ENCODE assay signal across 8 cellular contexts in genomic region chr15:52529289-52529929, GRCh38. TPM values are rescaled to one million over a fixed set of nuclear protein-coding genes. Genes with fewer than 3 reads are reported as not detected.
DNase-seq lines count a peak whose midpoint lies in the region; ATAC-seq and TF ChIP-seq lines count a peak whose summit lies in the region.

No MANE protein-coding gene starts in this region.

- H3K9ac ChIP-seq in HCT116 (ENCODE audit: low read length) (peak overlapping the region; percentile 59), stomach smooth muscle (ENCODE audit: low read length in 2 of 2) (peak overlapping the region; percentile 67 to 87)

- peak overlapping the region; percentile 78 to 97 (median 93) for H3K27ac Mint-ChIP-seq in CD8-positive, alpha-beta memory T cell
- H3K27ac Mint-ChIP-seq in memory B cell, result peak overlapping the region; percentile 87

- H2AFZ ChIP-seq in HCT116 (ENCODE audit: low read depth, low read length, poor library complexity, severe bottlenecking), result peak overlapping the region; percentile 97

- ATAC-seq in HCT116, result peak; percentile 47; the same call in 1 of the 2 replicates
- peak; percentile 66 for ATAC-seq in SK-N-SH treated with all-trans-retinoic acid at 6 μM for 48 hours
- peak; percentile 3 for ATAC-seq in memory B cell (ENCODE audit: low read depth)
- no peak for ATAC-seq in GM18502 (IDR thresholded peaks at IDR 0.05; ENCODE audit: poor library complexity, unreplicated experiment)

- POLR2A ChIA-PET in CD8-positive, alpha-beta memory T cell (lab: Charles Lee), result interaction anchor here (1.0 to 1.3 kb wide), 3 partner anchors 16 to 33 kb away, joined by 3 to 5 read pairs (median 4); no protein-coding TSS in a partner anchor
- POLR2A ChIA-PET in HCT116 (lab: Charles Lee), result no interaction called here
- POLR2A ChIA-PET in HEK293T (lab: Yijun Ruan, JAX), result interaction anchor here (0.6 kb wide), 1 partner anchor 31 kb away, joined by 3 read pairs; no protein-coding TSS in a partner anchor

- no peaks in the 10 kb centered on the region for H3K36me3 ChIP-seq in CD8-positive, alpha-beta memory T cell (ENCODE audit: insufficient read depth, low read length)
- H3K36me3 ChIP-seq in HCT116 (ENCODE audit: control insufficient read depth in 1 of 2, insufficient read depth in 2 of 2, low read length in 2 of 2) (no peaks in the 10 kb centered on the region), stomach smooth muscle (ENCODE audit: control insufficient read depth in 2 of 2, insufficient read depth in 2 of 2, low read length in 2 of 2) (no peaks in the 10 kb centered on the region)

- peak overlapping the region; percentile 79 to 99 (median 84) for H3K4me3 Mint-ChIP-seq in CD8-positive, alpha-beta memory T cell
- H3K4me3 Mint-ChIP-seq in memory B cell, result peak overlapping the region; percentile 87

- H3K4me1 Mint-ChIP-seq in CD8-positive, alpha-beta memory T cell, result peaks cover 26 to 41% (median 37%) of the 10 kb centered on the region in 3 donors
- H3K4me1 Mint-ChIP-seq in memory B cell, result peaks cover 23% of the 10 kb centered on the region

- peaks cover 0 to 3% (median 0%) of the 10 kb centered on the region in 3 donors for H3K36me3 Mint-ChIP-seq in CD8-positive, alpha-beta memory T cell
- H3K36me3 Mint-ChIP-seq in memory B cell, result no peaks in the 10 kb centered on the region

- peak in 3 of 5 donors; percentile 3 to 49 (median 5) for DNase-seq in CD8-positive, alpha-beta memory T cell
- DNase-seq in HCT116 (ENCODE audit: low read depth, low spot score), result no peak
- DNase-seq in caudate nucleus (lab: John Stamatoyannopoulos, UW), result peak in 25 of 61 donors; percentile 28 to 72 (median 50)
- peak in 1 of 2 donors; percentile 9 for DNase-seq in memory B cell (ENCODE audit: low spot score in 2 of 2)
- no peak for DNase-seq in HEK293T (ENCODE audit: extremely low spot score)

- RAD21 ChIA-PET in HCT116 (lab: Charles Lee; ENCODE audit: low non-redundant PET in 1 of 2, low total read pairs in 2 of 2, uncharacterized antibody in 2 of 2, unreplicated experiment in 2 of 2), result no interaction called here

- BruUV-seq in HCT116 (replicated peaks; lab: Mats Ljungman, UMichigan), result TSS peak; percentile 50

- peaks cover 0 to 2% of the 10 kb centered on the region in 2 donors for H3K27me3 Mint-ChIP-seq in CD8-positive, alpha-beta memory T cell
- no peaks in the 10 kb centered on the region for H3K27me3 Mint-ChIP-seq in memory B cell

- CTCF ChIA-PET in CD8-positive, alpha-beta memory T cell (lab: Charles Lee), result interaction anchor here (0.7 to 1.5 kb wide), 3 partner anchors 16 to 149 kb away, joined by 3 to 4 read pairs (median 3); partner anchors contain the start of gene ATOSA
- CTCF ChIA-PET in HCT116 (lab: Charles Lee) (no interaction called here), HEK293T (lab: Yijun Ruan, JAX) (no interaction called here)

- no peaks in the 10 kb centered on the region for H4K20me1 ChIP-seq in HCT116 (ENCODE audit: insufficient read depth)

- H3K27me3 ChIP-seq in CD8-positive, alpha-beta memory T cell (ENCODE audit: insufficient read depth, low read length, poor library complexity, severe bottlenecking), result no peaks in the 10 kb centered on the region
- H3K27me3 ChIP-seq in HCT116 (ENCODE audit: insufficient read depth, low read length) (no peaks in the 10 kb centered on the region), stomach smooth muscle (ENCODE audit: control insufficient read depth in 1 of 2, insufficient read depth in 2 of 2, low read length in 2 of 2) (no peaks in the 10 kb centered on the region)

- H3K4me1 ChIP-seq in CD8-positive, alpha-beta memory T cell (ENCODE audit: insufficient read depth, low read length), result peaks cover 16% of the 10 kb centered on the region
- H3K4me1 ChIP-seq in HCT116 (ENCODE audit: control insufficient read depth in 1 of 2, insufficient read depth in 2 of 2, low read length in 2 of 2), result peaks cover 2 to 21% of the 10 kb centered on the region in 2 experiments; a peak in 3 of 4 replicates
- peaks cover 17% of the 10 kb centered on the region for H3K4me1 ChIP-seq in stomach smooth muscle (ENCODE audit: control insufficient read depth, insufficient read depth, low read length)

- no peaks in the 10 kb centered on the region for H3K9me2 ChIP-seq in HCT116 (ENCODE audit: insufficient read depth)

- peak overlapping the region; percentile 86 for H3K4me2 ChIP-seq in HCT116 (ENCODE audit: low read length)

- peak overlapping the region; percentile 86 for H3K27ac ChIP-seq in CD8-positive, alpha-beta memory T cell (ENCODE audit: low read depth, low read length)
- H3K27ac ChIP-seq in HCT116 (ENCODE audit: low read depth, low read length) (peak overlapping the region; percentile 71), caudate nucleus (ENCODE audit: low read depth, low read length) (peak overlapping the region; percentile 90), stomach smooth muscle (ENCODE audit: low read length) (peak overlapping the region; percentile 66)

- TF ChIP-seq POLR2A in HCT116 (IDR thresholded peaks at IDR 0.05; ENCODE audit: borderline replicate concordance, extremely low read depth, insufficient read depth, insufficient read length), result no peak

- H3K9me3 Mint-ChIP-seq in CD8-positive, alpha-beta memory T cell, result no peaks in the 10 kb centered on the region
- H3K9me3 Mint-ChIP-seq in memory B cell, result no peaks in the 10 kb centered on the region

- H3K79me2 ChIP-seq in HCT116 (ENCODE audit: insufficient read depth, low read length), result no peaks in the 10 kb centered on the region; the same call in 1 of the 2 replicates

- TF ChIP-seq RAD21 in HCT116 (IDR thresholded peaks at IDR 0.05; ENCODE audit: low read depth), result no peak

- peak overlapping the region; percentile 83 for H3K4me3 ChIP-seq in CD8-positive, alpha-beta memory T cell (ENCODE audit: low read length)
- peak overlapping the region; percentile 48 to 77 for H3K4me3 ChIP-seq in HCT116 (replicated peaks in 1 of 2; ENCODE audit: low read depth in 1 of 2, low read length in 2 of 2)
- peak overlapping the region; percentile 74 to 82 for H3K4me3 ChIP-seq in stomach smooth muscle (ENCODE audit: low read length in 2 of 2)

- H3K9me3 ChIP-seq in CD8-positive, alpha-beta memory T cell (ENCODE audit: low read length), result no peaks in the 10 kb centered on the region
- no peaks in the 10 kb centered on the region for H3K9me3 ChIP-seq in HCT116 (ENCODE audit: control insufficient read depth in 1 of 2, insufficient read depth in 1 of 2, low read depth in 1 of 2, low read length in 2 of 2)
- no peaks in the 10 kb centered on the region for H3K9me3 ChIP-seq in stomach smooth muscle (ENCODE audit: control insufficient read depth in 2 of 2, low read length in 2 of 2)

- TF ChIP-seq CTCF in HCT116 (IDR thresholded peaks at IDR 0.05 in 2 of 3, conservative IDR thresholded peaks at IDR 0.05 in 1 of 3; ENCODE audit: borderline replicate concordance in 1 of 3, insufficient read depth in 1 of 3, low read depth in 2 of 3, low read length in 2 of 3), result no peak

- intact Hi-C loops in HCT116 (cut with micrococcal nuclease), result no loop called here

TF ChIP-seq in HCT116, 20 proteins besides CTCF, POLR2A, EP300 and RAD21:
- peak; percentile 8 for TF ChIP-seq TCF7L2 (IDR thresholded peaks at IDR 0.05; ENCODE audit: borderline replicate concordance, extremely low read depth, insufficient read depth, insufficient read length)
- TF ChIP-seq ELF1 (IDR thresholded peaks at IDR 0.05; ENCODE audit: borderline replicate concordance, low read depth), result no peak
TF ChIP-seq in HCT116: peak in this region for 1.

TF ChIP-seq in SK-N-SH treated with all-trans-retinoic acid at 6 μM for 48 hours, 23 proteins besides CTCF, POLR2A, EP300 and RAD21 (continues in another document):
- TF ChIP-seq ZFP30 (CRISPR knock-in tag; IDR thresholded peaks at IDR 0.05) (no peak), TOX (CRISPR knock-in tag; IDR thresholded peaks at IDR 0.05; ENCODE audit: borderline replicate concordance) (no peak), ZNF8 (CRISPR knock-in tag; IDR thresholded peaks at IDR 0.05) (no peak), GLIS3 (CRISPR knock-in tag; IDR thresholded peaks at IDR 0.05) (no peak), CREB5 (CRISPR knock-in tag; IDR thresholded peaks at IDR 0.05; ENCODE audit: low read depth) (no peak), CSDC2 (CRISPR knock-in tag; IDR thresholded peaks at IDR 0.05) (no peak)

TF ChIP-seq in HEK293T, 16 proteins besides CTCF, POLR2A, EP300 and RAD21:
- TF ChIP-seq HDGF (IDR thresholded peaks at IDR 0.05; ENCODE audit: borderline replicate concordance) (no peak), L3MBTL2 (conservative IDR thresholded peaks at IDR 0.05) (no peak), FOXM1 (IDR thresholded peaks at IDR 0.05; ENCODE audit: borderline replicate concordance) (no peak), ZNF384 (IDR thresholded peaks at IDR 0.05) (no peak), BHLHE40 (IDR thresholded peaks at IDR 0.05; ENCODE audit: borderline replicate concordance) (no peak), CTBP1 (IDR thresholded peaks at IDR 0.05; ENCODE audit: borderline replicate concordance) (no peak), NFRKB (IDR thresholded peaks at IDR 0.05) (no peak), SP1 (IDR thresholded peaks at IDR 0.05) (no peak)

RNA-seq across cellular contexts. Expression of gene MYO5A, which starts 0.7 kb away (rescaled TPM):
- 10 to 100 TPM; 31.0 to 37.3 TPM for total RNA-seq in CD8-positive, alpha-beta memory T cell
- polyA plus RNA-seq in CD8-positive, alpha-beta memory T cell, result 15.8 TPM
- 17.6 TPM for total RNA-seq in HCT116 (2021; ENCODE audit: unreplicated experiment)
- 9.4 and 10.3 TPM in 2 replicates for polyA plus RNA-seq in HCT116 (2012)

RNA-seq across cellular contexts. Expression of gene ARPP19, which starts 39.4 kb away (rescaled TPM):
- 100 to 1,000 TPM; 226 to 270 TPM for total RNA-seq in CD8-positive, alpha-beta memory T cell
- 55.3 TPM for polyA plus RNA-seq in CD8-positive, alpha-beta memory T cell
- total RNA-seq in HCT116 (2021; ENCODE audit: unreplicated experiment), result 163 TPM
- polyA plus RNA-seq in HCT116 (2012), result 53.1 and 54.3 TPM in 2 replicates

Comparison
In these comparisons a context has a peak if more than half of its experiments do, and no peak if none do; other contexts are left out.
1. DNase-seq: peak in CD8-positive, alpha-beta memory T cell (3 of 5); none in HCT116 (single experiment) and HEK293T (single experiment).
2. Peak in every context shown above with its lines, with median percentiles within 50 percentile points of each other: H3K27ac ChIP-seq and H3K4me3 ChIP-seq.